ENCODE assay signal across 10 cellular contexts in genomic region chr18:44682181-44682870, GRCh38. TPM values are rescaled to one million over a fixed set of nuclear protein-coding genes. Genes with fewer than 3 reads are reported as not detected.
DNase-seq lines count a peak whose midpoint lies in the region; ATAC-seq and TF ChIP-seq lines count a peak whose summit lies in the region.
"Had no signal": no experiment of that assay in that cellular context is flagged by ENCODE, and none has a peak within 500 bp of the region (broad histone marks: within the 10 kb centered on the region; RNA-seq: fewer than 3 reads in every experiment).

No MANE protein-coding gene starts in this region.

- peaks cover 26% of the 10 kb centered on the region for H3K27me3 Mint-ChIP-seq in activated CD8-positive, alpha-beta T cell treated with anti-CD3 and anti-CD28 coated beads, Interleukin-2, amount 10 ng/mL, durations not matched to agents 7 days and 5 days (ENCODE audit: low read depth)

- CTCF ChIA-PET in activated CD8-positive, alpha-beta T cell treated with anti-CD3 and anti-CD28 coated beads, Interleukin-2, amount 10 ng/mL, durations not matched to agents 7 days and 5 days (lab: Charles Lee) = interaction anchor here (1.0 to 1.4 kb wide), 2 partner anchors 218 to 531 kb away, joined by 3 to 6 read pairs; no protein-coding TSS in a partner anchor

- peaks cover 12% of the 10 kb centered on the region for H3K4me1 Mint-ChIP-seq in activated CD8-positive, alpha-beta T cell treated with anti-CD3 and anti-CD28 coated beads, Interleukin-2, amount 10 ng/mL, durations not matched to agents 7 days and 5 days (ENCODE audit: low read depth)

- WGBS in thyroid gland, 2 donors = 55 to 65% methylated on average over 12 of the region's 12 CpGs

- peak overlapping the region in 2 of 3 donors; percentile 84 to 97 for H3K27ac ChIP-seq in thyroid gland

- POLR2A ChIA-PET in activated CD8-positive, alpha-beta T cell treated with anti-CD3 and anti-CD28 coated beads, Interleukin-2, amount 10 ng/mL, durations not matched to agents 7 days and 5 days (lab: Charles Lee) = no interaction called here

- DNase-seq in NCI-H1417 (lab: John Stamatoyannopoulos, UW) (peak in 2 of 3 experiments; percentile 30 to 51), NCI-H1417 treated with DMSO at 0.1 percent for 48 hours (lab: John Stamatoyannopoulos, UW) (no peak), RPMI8226 (peak; percentile 59), iPS-NIHi7 (ENCODE audit: extremely low spot score) (peak; percentile 43), thyroid gland (peak in 1 of 2 donors; percentile 14), HuH-7 (ENCODE audit: low spot score) (no peak), NCI-H2081 treated with DMSO at 0.1 percent for 48 hours (lab: John Stamatoyannopoulos, UW) (no peak)
- no peak for DNase-seq in activated CD8-positive, alpha-beta T cell treated with anti-CD3 and anti-CD28 coated beads, Interleukin-2, amount 10 ng/mL, durations not matched to agents 7 days and 5 days
- DNase-seq: ACHN, activated gamma-delta T cell had no signal

- peaks cover 7 to 14% of the 10 kb centered on the region in 2 donors for H3K4me1 ChIP-seq in thyroid gland

- H3K36me3 Mint-ChIP-seq in activated CD8-positive, alpha-beta T cell treated with anti-CD3 and anti-CD28 coated beads, Interleukin-2, amount 10 ng/mL, durations not matched to agents 7 days and 5 days (ENCODE audit: low read depth) = peaks cover 2% of the 10 kb centered on the region

- TF ChIP-seq CTCF in thyroid gland (IDR thresholded peaks at IDR 0.05) = no peak

- H3K9me3 Mint-ChIP-seq in activated CD8-positive, alpha-beta T cell treated with anti-CD3 and anti-CD28 coated beads, Interleukin-2, amount 10 ng/mL, durations not matched to agents 7 days and 5 days (ENCODE audit: insufficient read depth) = no peaks in the 10 kb centered on the region

- intact Hi-C loops in thyroid gland (cut with DNase I) = loop anchor here (10.0 kb wide), 1 partner anchor 142 kb away; no protein-coding TSS in a partner anchor

- H3K36me3 ChIP-seq in thyroid gland = no peaks in the 10 kb centered on the region

- no peaks in the 10 kb centered on the region for H3K9me3 ChIP-seq in thyroid gland

- no peak for ATAC-seq in activated CD8-positive, alpha-beta T cell treated with anti-CD3 and anti-CD28 coated beads, Interleukin-2, amount 10 ng/mL, durations not matched to agents 7 days and 5 days

- TF ChIP-seq POLR2A in thyroid gland (IDR thresholded peaks at IDR 0.05) = no peak

- H3K4me3 ChIP-seq in thyroid gland (replicated peaks in 1 of 3) = no peak overlapping the region

- no peak overlapping the region for H3K4me3 Mint-ChIP-seq in activated CD8-positive, alpha-beta T cell treated with anti-CD3 and anti-CD28 coated beads, Interleukin-2, amount 10 ng/mL, durations not matched to agents 7 days and 5 days

- H3K27me3 ChIP-seq in thyroid gland = no peaks in the 10 kb centered on the region

- no peak overlapping the region for H3K27ac Mint-ChIP-seq in activated CD8-positive, alpha-beta T cell treated with anti-CD3 and anti-CD28 coated beads, Interleukin-2, amount 10 ng/mL, durations not matched to agents 7 days and 5 days

RNA-seq across cellular contexts. Expression of gene SETBP1, which starts 1.6 kb away (rescaled TPM):
- 10 to 100 TPM; 32.1 to 72.0 (median 42.0) TPM for total RNA-seq in thyroid gland
- total RNA-seq in activated CD8-positive, alpha-beta T cell treated with anti-CD3 and anti-CD28 coated beads, Interleukin-2, amount 10 ng/mL, durations not matched to agents 7 days and 5 days = 1 to 10 TPM; 7.0 to 8.4 TPM

Comparison
In these comparisons a context has a peak if more than half of its experiments do, and no peak if none do; other contexts are left out.
1. DNase-seq: peak in NCI-H1417 (2 of 3), RPMI8226 (single experiment) and iPS-NIHi7 (single experiment); none in NCI-H1417 treated with DMSO at 0.1 percent for 48 hours (single experiment), HuH-7 (single experiment), activated CD8-positive, alpha-beta T cell treated with anti-CD3 and anti-CD28 coated beads, Interleukin-2, amount 10 ng/mL, durations not matched to agents 7 days and 5 days (single experiment) and NCI-H2081 treated with DMSO at 0.1 percent for 48 hours (single experiment).